Comparison of ENCODE assay signal across 1 cellular context in the genomic region with DNA sequence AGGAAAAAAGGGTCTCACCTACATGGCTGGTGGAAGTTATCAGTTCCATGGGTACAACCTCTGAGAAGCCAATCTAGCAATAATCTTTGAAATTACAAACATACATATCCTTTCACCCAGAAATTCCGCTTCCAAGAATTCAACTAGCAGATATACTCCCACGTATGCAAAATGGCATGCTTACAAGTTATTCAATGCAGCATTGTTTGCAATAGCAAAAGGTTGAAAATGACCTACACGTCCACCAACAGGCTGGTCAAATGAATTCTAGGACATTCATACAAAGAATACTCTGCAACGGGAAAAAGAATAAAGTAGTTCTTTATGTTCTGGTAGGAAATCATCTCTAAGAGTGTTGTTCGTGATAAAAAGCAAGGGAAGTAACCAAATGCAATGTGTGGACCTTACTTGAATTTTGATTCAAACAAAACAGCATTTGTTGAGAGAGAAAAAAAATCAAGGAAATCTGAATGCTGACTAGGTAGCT.
TF ChIP-seq lines count a peak whose summit lies in the region.

No MANE protein-coding gene starts in this region.

TF ChIP-seq in HepG2, 621 proteins besides CTCF, POLR2A, EP300 and RAD21:
- TF ChIP-seq, protein P1, sequence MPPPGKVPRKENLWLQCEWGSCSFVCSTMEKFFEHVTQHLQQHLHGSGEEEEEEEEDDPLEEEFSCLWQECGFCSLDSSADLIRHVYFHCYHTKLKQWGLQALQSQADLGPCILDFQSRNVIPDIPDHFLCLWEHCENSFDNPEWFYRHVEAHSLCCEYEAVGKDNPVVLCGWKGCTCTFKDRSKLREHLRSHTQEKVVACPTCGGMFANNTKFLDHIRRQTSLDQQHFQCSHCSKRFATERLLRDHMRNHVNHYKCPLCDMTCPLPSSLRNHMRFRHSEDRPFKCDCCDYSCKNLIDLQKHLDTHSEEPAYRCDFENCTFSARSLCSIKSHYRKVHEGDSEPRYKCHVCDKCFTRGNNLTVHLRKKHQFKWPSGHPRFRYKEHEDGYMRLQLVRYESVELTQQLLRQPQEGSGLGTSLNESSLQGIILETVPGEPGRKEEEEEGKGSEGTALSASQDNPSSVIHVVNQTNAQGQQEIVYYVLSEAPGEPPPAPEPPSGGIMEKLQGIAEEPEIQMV (CRISPR knock-in tag; IDR thresholded peaks at IDR 0.05; ENCODE audit: low read depth), result no peak
- no peak for TF ChIP-seq NFIB (CRISPR knock-in tag; IDR thresholded peaks at IDR 0.05; ENCODE audit: borderline replicate concordance)
- TF ChIP-seq, protein P2, sequence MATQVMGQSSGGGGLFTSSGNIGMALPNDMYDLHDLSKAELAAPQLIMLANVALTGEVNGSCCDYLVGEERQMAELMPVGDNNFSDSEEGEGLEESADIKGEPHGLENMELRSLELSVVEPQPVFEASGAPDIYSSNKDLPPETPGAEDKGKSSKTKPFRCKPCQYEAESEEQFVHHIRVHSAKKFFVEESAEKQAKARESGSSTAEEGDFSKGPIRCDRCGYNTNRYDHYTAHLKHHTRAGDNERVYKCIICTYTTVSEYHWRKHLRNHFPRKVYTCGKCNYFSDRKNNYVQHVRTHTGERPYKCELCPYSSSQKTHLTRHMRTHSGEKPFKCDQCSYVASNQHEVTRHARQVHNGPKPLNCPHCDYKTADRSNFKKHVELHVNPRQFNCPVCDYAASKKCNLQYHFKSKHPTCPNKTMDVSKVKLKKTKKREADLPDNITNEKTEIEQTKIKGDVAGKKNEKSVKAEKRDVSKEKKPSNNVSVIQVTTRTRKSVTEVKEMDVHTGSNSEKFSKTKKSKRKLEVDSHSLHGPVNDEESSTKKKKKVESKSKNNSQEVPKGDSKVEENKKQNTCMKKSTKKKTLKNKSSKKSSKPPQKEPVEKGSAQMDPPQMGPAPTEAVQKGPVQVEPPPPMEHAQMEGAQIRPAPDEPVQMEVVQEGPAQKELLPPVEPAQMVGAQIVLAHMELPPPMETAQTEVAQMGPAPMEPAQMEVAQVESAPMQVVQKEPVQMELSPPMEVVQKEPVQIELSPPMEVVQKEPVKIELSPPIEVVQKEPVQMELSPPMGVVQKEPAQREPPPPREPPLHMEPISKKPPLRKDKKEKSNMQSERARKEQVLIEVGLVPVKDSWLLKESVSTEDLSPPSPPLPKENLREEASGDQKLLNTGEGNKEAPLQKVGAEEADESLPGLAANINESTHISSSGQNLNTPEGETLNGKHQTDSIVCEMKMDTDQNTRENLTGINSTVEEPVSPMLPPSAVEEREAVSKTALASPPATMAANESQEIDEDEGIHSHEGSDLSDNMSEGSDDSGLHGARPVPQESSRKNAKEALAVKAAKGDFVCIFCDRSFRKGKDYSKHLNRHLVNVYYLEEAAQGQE (IDR thresholded peaks at IDR 0.05; ENCODE audit: borderline replicate concordance in 1 of 2, low read depth in 1 of 2, low read length in 2 of 2), result no peak
- TF ChIP-seq, protein P3, sequence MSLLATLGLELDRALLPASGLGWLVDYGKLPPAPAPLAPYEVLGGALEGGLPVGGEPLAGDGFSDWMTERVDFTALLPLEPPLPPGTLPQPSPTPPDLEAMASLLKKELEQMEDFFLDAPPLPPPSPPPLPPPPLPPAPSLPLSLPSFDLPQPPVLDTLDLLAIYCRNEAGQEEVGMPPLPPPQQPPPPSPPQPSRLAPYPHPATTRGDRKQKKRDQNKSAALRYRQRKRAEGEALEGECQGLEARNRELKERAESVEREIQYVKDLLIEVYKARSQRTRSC (CRISPR knock-in tag; IDR thresholded peaks at IDR 0.05; ENCODE audit: low read depth), result no peak
- TF ChIP-seq TBX3 (IDR thresholded peaks at IDR 0.05; ENCODE audit: borderline replicate concordance), result no peak
- TF ChIP-seq YEATS4 (CRISPR knock-in tag; IDR thresholded peaks at IDR 0.05; ENCODE audit: borderline replicate concordance), result no peak
- TF ChIP-seq, protein P4, sequence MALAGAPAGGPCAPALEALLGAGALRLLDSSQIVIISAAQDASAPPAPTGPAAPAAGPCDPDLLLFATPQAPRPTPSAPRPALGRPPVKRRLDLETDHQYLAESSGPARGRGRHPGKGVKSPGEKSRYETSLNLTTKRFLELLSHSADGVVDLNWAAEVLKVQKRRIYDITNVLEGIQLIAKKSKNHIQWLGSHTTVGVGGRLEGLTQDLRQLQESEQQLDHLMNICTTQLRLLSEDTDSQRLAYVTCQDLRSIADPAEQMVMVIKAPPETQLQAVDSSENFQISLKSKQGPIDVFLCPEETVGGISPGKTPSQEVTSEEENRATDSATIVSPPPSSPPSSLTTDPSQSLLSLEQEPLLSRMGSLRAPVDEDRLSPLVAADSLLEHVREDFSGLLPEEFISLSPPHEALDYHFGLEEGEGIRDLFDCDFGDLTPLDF (CRISPR knock-in tag; IDR thresholded peaks at IDR 0.05), result no peak
- no peak for TF ChIP-seq CHCHD3 (CRISPR knock-in tag; IDR thresholded peaks at IDR 0.05)
- no peak for TF ChIP-seq ZNF550 (CRISPR knock-in tag; IDR thresholded peaks at IDR 0.05; ENCODE audit: borderline replicate concordance)
- no peak for TF ChIP-seq SYNCRIP (IDR thresholded peaks at IDR 0.05; ENCODE audit: insufficient read depth, low read depth, low read length)
- no peak for TF ChIP-seq ZNF121 (CRISPR knock-in tag; IDR thresholded peaks at IDR 0.05)
- TF ChIP-seq ZNF629 (CRISPR knock-in tag; conservative IDR thresholded peaks at IDR 0.05), result no peak
- no peak for TF ChIP-seq DNMT1 (CRISPR knock-in tag; IDR thresholded peaks at IDR 0.05)
- TF ChIP-seq ZNF792 (CRISPR knock-in tag; IDR thresholded peaks at IDR 0.05), result no peak
- TF ChIP-seq, protein P5, sequence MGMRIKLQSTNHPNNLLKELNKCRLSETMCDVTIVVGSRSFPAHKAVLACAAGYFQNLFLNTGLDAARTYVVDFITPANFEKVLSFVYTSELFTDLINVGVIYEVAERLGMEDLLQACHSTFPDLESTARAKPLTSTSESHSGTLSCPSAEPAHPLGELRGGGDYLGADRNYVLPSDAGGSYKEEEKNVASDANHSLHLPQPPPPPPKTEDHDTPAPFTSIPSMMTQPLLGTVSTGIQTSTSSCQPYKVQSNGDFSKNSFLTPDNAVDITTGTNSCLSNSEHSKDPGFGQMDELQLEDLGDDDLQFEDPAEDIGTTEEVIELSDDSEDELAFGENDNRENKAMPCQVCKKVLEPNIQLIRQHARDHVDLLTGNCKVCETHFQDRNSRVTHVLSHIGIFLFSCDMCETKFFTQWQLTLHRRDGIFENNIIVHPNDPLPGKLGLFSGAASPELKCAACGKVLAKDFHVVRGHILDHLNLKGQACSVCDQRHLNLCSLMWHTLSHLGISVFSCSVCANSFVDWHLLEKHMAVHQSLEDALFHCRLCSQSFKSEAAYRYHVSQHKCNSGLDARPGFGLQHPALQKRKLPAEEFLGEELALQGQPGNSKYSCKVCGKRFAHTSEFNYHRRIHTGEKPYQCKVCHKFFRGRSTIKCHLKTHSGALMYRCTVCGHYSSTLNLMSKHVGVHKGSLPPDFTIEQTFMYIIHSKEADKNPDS (CRISPR knock-in tag; IDR thresholded peaks at IDR 0.05), result no peak
- TF ChIP-seq RXRB (CRISPR knock-in tag; IDR thresholded peaks at IDR 0.05; ENCODE audit: borderline replicate concordance), result no peak
- TF ChIP-seq NCOA5 (CRISPR knock-in tag; IDR thresholded peaks at IDR 0.05), result no peak
- TF ChIP-seq MAFG (CRISPR knock-in tag; IDR thresholded peaks at IDR 0.05), result no peak
- TF ChIP-seq, protein P6, sequence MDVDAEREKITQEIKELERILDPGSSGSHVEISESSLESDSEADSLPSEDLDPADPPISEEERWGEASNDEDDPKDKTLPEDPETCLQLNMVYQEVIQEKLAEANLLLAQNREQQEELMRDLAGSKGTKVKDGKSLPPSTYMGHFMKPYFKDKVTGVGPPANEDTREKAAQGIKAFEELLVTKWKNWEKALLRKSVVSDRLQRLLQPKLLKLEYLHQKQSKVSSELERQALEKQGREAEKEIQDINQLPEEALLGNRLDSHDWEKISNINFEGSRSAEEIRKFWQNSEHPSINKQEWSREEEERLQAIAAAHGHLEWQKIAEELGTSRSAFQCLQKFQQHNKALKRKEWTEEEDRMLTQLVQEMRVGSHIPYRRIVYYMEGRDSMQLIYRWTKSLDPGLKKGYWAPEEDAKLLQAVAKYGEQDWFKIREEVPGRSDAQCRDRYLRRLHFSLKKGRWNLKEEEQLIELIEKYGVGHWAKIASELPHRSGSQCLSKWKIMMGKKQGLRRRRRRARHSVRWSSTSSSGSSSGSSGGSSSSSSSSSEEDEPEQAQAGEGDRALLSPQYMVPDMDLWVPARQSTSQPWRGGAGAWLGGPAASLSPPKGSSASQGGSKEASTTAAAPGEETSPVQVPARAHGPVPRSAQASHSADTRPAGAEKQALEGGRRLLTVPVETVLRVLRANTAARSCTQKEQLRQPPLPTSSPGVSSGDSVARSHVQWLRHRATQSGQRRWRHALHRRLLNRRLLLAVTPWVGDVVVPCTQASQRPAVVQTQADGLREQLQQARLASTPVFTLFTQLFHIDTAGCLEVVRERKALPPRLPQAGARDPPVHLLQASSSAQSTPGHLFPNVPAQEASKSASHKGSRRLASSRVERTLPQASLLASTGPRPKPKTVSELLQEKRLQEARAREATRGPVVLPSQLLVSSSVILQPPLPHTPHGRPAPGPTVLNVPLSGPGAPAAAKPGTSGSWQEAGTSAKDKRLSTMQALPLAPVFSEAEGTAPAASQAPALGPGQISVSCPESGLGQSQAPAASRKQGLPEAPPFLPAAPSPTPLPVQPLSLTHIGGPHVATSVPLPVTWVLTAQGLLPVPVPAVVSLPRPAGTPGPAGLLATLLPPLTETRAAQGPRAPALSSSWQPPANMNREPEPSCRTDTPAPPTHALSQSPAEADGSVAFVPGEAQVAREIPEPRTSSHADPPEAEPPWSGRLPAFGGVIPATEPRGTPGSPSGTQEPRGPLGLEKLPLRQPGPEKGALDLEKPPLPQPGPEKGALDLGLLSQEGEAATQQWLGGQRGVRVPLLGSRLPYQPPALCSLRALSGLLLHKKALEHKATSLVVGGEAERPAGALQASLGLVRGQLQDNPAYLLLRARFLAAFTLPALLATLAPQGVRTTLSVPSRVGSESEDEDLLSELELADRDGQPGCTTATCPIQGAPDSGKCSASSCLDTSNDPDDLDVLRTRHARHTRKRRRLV (CRISPR knock-in tag; IDR thresholded peaks at IDR 0.05), result no peak
